Comparison of ENCODE assay signal across 8 cellular contexts in the genomic region with DNA sequence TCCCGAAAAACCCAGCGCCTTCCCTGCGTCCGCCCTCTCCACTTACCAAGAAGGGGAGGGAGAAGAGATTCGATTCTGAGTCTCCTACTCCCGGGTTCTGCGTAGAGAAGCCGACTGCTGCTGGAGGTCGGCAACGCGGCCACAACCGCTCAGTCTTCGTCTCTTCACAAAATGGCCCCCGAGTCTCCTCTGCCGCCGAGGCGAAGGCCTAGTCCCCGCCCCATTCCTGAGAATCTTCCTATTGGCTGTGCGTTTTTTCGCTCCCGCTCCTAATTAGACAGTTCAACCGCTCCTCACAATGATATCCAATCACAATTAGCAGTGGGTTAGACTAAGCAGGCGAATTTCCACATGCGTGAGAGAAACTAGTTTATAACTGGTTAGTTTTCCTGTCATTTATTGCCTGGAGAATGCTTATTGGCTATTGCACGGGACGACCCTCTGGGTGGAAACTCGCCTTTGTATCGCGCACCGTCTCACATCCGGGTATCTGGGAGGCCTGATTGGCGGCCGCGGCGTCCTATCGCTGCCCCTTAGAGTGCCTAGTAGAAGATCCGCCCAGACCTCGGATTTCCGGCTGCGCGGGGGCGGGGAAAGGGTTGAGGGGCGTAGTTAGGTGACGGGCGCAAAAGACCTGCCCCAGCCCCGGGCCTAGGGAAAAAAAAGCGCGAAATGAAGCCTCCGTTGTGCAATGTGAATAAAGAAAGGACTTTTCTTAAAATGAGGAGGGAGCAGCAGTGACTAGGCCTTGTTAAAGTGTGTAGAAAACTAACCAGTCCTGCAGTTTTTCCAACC.
DNase-seq lines count a peak whose midpoint lies in the region; ATAC-seq and TF ChIP-seq lines count a peak whose summit lies in the region.

Gene HNRNPC, minus strand, starts transcription at position 191 of the 795 bp plus-strand sequence. CDS start 35,249 bp downstream, outside the sequence.

- peak; percentile 100 for DNase-seq in AG09319 (ENCODE audit: extremely low read depth, low read depth)
- DNase-seq in NCI-H446 treated with DMSO at 0.1 percent for 48 hours (lab: John Stamatoyannopoulos, UW): peak; percentile 100
- peak; percentile 100 for DNase-seq in cerebellar cortex (ENCODE audit: low spot score)
- peak; percentile 100 for DNase-seq in iris pigment epithelial cell (ENCODE audit: low read depth)
- DNase-seq in stimulated activated CD4-positive, alpha-beta T cell treated with anti-CD3 and anti-CD28 coated beads, Interleukin-12 subunit alpha, Interleukin-12 subunit beta, amount 100 ng/mL, for 24 hours (ENCODE audit: low read depth in 2 of 2): peak; percentile 100

- no peak for TF ChIP-seq CTCF in AG09319 (IDR thresholded peaks at IDR 0.05; ENCODE audit: low read depth, low read length)

- peak; percentile 92 for ATAC-seq in GM19035 (IDR thresholded peaks at IDR 0.05; ENCODE audit: unreplicated experiment)
- ATAC-seq in HG03354 (IDR thresholded peaks at IDR 0.05; ENCODE audit: poor library complexity, severe bottlenecking, unreplicated experiment): peak; percentile 92
- ATAC-seq in activated CD4-positive, CD25-positive, alpha-beta regulatory T cell treated with anti-CD3 and anti-CD28 coated beads, Interleukin-2, amount 50 U/mL, for 24 hours: peak; percentile 89 to 91

Comparison
In these comparisons a context has a peak if more than half of its experiments do, and no peak if none do; other contexts are left out.
1. Peak in every context shown above with its lines: DNase-seq and ATAC-seq.